Comparison of ENCODE assay signal across 19 cellular contexts in genomic region chr5:6730807-6731206, GRCh38. TPM values are rescaled to one million over a fixed set of nuclear protein-coding genes. Genes with fewer than 3 reads are reported as not detected.
A peak's percentile ranks its signal among the peaks of the same experiment; 100 is the strongest.
DNase-seq lines count a peak whose midpoint lies in the region; ATAC-seq, FAIRE-seq and TF ChIP-seq lines count a peak whose summit lies in the region.
"Had no signal": no experiment of that assay in that cellular context is flagged by ENCODE, and none has a peak within 500 bp of the region (broad histone marks: within the 10 kb centered on the region; RNA-seq: fewer than 3 reads in every experiment).

No MANE protein-coding gene starts in this region.

- no peak for TF ChIP-seq RAD21 in HepG2 (CRISPR knock-in tag; IDR thresholded peaks at IDR 0.05)

- no peak overlapping the region for H3K4me3 Mint-ChIP-seq in stimulated activated naive CD8-positive, alpha-beta T cell treated with anti-CD3 and anti-CD28 coated beads, Interleukin-15, Interleukin-2, amounts not matched to agents 100 ng/mL and 50 ng/mL, for 24 hours
- H3K4me3 Mint-ChIP-seq in stimulated activated naive CD8-positive, alpha-beta T cell treated with anti-CD3 and anti-CD28 coated beads, Interleukin-15, amount 100 ng/mL, for 72 hours, result no peak overlapping the region
- no peak overlapping the region for H3K4me3 Mint-ChIP-seq in WTC11
- H3K4me3 Mint-ChIP-seq: CD8-positive, alpha-beta T cell had no signal

- DNase-seq in stimulated activated naive CD8-positive, alpha-beta T cell treated with anti-CD3 and anti-CD28 coated beads, Interleukin-15, amount 100 ng/mL, for 72 hours, result no peak
- DNase-seq in WTC11 (ENCODE audit: low spot score) (no peak), HepG2 (ENCODE audit: low spot score) (no peak), NCI-H2081 treated with DMSO at 0.1 percent for 48 hours (lab: John Stamatoyannopoulos, UW) (no peak), KG1 (lab: John Stamatoyannopoulos, UW) (no peak), NCI-H526 treated with DMSO at 0.1 percent for 48 hours (lab: John Stamatoyannopoulos, UW) (no peak), NCI-H1105 treated with DMSO at 0.1 percent for 48 hours (lab: John Stamatoyannopoulos, UW) (no peak)
- DNase-seq: activated T-cell treated with anti-CD3 and anti-CD28 coated beads for 4 hours; brain microvascular endothelial cell; CD8-positive, alpha-beta T cell; cortex of kidney; kidney; NCI-H187 treated with DMSO at 0.1 percent for 48 hours; psoas muscle; Right ventricle myocardium superior; stimulated activated CD4-positive, alpha-beta T cell treated with anti-CD3 and anti-CD28 coated beads, Interleukin-4, amount 100 ng/mL, for 24 hours; SW 1271; uterus had no signal

- H3K4me3 ChIP-seq in HepG2 (replicated peaks in 1 of 3; ENCODE audit: insufficient read depth in 1 of 3, low read depth in 2 of 3, low read length in 3 of 3), result no peak overlapping the region
- H3K4me3 ChIP-seq: psoas muscle, uterus had no signal

- H3K27me3 ChIP-seq in HepG2 (ENCODE audit: control insufficient read depth in 1 of 2, insufficient read depth in 2 of 2, low read length in 2 of 2), result no peaks in the 10 kb centered on the region
- H3K27me3 ChIP-seq: brain microvascular endothelial cell, uterus had no signal

- 57% methylated on average over 3 of the region's 3 CpGs for WGBS in HepG2 (ENCODE audit: low lambda C conversion rate)

- CTCF ChIA-PET in WTC11 (lab: Charles Lee) (interaction anchor here (0.7 to 2.7 kb wide), 2 partner anchors 8 to 35 kb away, joined by 3 to 8 read pairs; no protein-coding TSS in a partner anchor), HepG2 (lab: Yijun Ruan, JAX; ENCODE audit: low intra/inter-chr PET ratio, low total read pairs) (no interaction called here)

- peaks cover 92% of the 10 kb centered on the region for H3K4me1 Mint-ChIP-seq in stimulated activated naive CD8-positive, alpha-beta T cell treated with anti-CD3 and anti-CD28 coated beads, Interleukin-15, Interleukin-2, amounts not matched to agents 100 ng/mL and 50 ng/mL, for 24 hours (ENCODE audit: low read depth)
- H3K4me1 Mint-ChIP-seq in stimulated activated naive CD8-positive, alpha-beta T cell treated with anti-CD3 and anti-CD28 coated beads, Interleukin-15, amount 100 ng/mL, for 72 hours, result peaks cover 93% of the 10 kb centered on the region
- H3K4me1 Mint-ChIP-seq in WTC11, result peaks cover 59% of the 10 kb centered on the region

- intact Hi-C loops in HepG2 (cut with micrococcal nuclease; ENCODE audit: unreplicated experiment), result loop anchor here (5.0 kb wide), 1 partner anchor 99 kb away; the partner anchor contains the start of genes NSUN2 and SRD5A1

- TF ChIP-seq EP300 in HepG2 (IDR thresholded peaks at IDR 0.05; ENCODE audit: low read depth in 2 of 2, low read length in 2 of 2), result no peak
- no peak for TF ChIP-seq EP300 in HepG2 (CRISPR knock-in tag; IDR thresholded peaks at IDR 0.05; ENCODE audit: borderline replicate concordance)

- no peak for TF ChIP-seq POLR2A in HepG2 (IDR thresholded peaks at IDR 0.05; ENCODE audit: insufficient read depth in 1 of 2, low read depth in 2 of 2, low read length in 2 of 2)

- no peak overlapping the region for H3K9ac ChIP-seq in HepG2 (ENCODE audit: insufficient read depth, low read depth, low read length)

- peaks cover 41% of the 10 kb centered on the region for H4K20me1 ChIP-seq in HepG2 (ENCODE audit: insufficient read depth, low read length)

- H3K27ac ChIP-seq in HepG2 (ENCODE audit: extremely low read length, insufficient read depth, low read length), result no peak overlapping the region
- H3K27ac ChIP-seq: brain microvascular endothelial cell had no signal

- H3K9me3 Mint-ChIP-seq in stimulated activated naive CD8-positive, alpha-beta T cell treated with anti-CD3 and anti-CD28 coated beads, Interleukin-15, Interleukin-2, amounts not matched to agents 100 ng/mL and 50 ng/mL, for 24 hours, result no peaks in the 10 kb centered on the region
- H3K9me3 Mint-ChIP-seq in stimulated activated naive CD8-positive, alpha-beta T cell treated with anti-CD3 and anti-CD28 coated beads, Interleukin-15, amount 100 ng/mL, for 72 hours, result no peaks in the 10 kb centered on the region
- H3K9me3 Mint-ChIP-seq in WTC11, result no peaks in the 10 kb centered on the region
- H3K9me3 Mint-ChIP-seq: CD8-positive, alpha-beta T cell had no signal

- H3K36me3 Mint-ChIP-seq in stimulated activated naive CD8-positive, alpha-beta T cell treated with anti-CD3 and anti-CD28 coated beads, Interleukin-15, Interleukin-2, amounts not matched to agents 100 ng/mL and 50 ng/mL, for 24 hours (ENCODE audit: low read depth), result peaks cover 38% of the 10 kb centered on the region
- no peaks in the 10 kb centered on the region for H3K36me3 Mint-ChIP-seq in WTC11

- BruUV-seq in HepG2 (replicated peaks; lab: Mats Ljungman, UMichigan), result no TSS peak

- H3K36me3 ChIP-seq in HepG2 (replicated peaks in 1 of 2; ENCODE audit: control insufficient read depth in 1 of 2, insufficient read depth in 2 of 2, low read length in 2 of 2), result peaks cover 13 to 38% of the 10 kb centered on the region in 2 experiments
- H3K36me3 ChIP-seq: brain microvascular endothelial cell, uterus had no signal

- FAIRE-seq in HepG2 (lab: Jason Lieb, UNC), result no peak
- FAIRE-seq: kidney had no signal

- H3K4me1 ChIP-seq in HepG2 (ENCODE audit: insufficient read depth, low read length), result peaks cover 45% of the 10 kb centered on the region

- POLR2A ChIA-PET in WTC11 (lab: Charles Lee), result no interaction called here
- POLR2A ChIA-PET in HepG2 (lab: Yijun Ruan, JAX), result interaction anchor here (1.1 to 1.5 kb wide), 2 partner anchors 12 to 18 kb away, joined by 3 to 7 read pairs; partner anchors contain the start of gene TENT4A

- H3K27ac Mint-ChIP-seq in stimulated activated naive CD8-positive, alpha-beta T cell treated with anti-CD3 and anti-CD28 coated beads, Interleukin-15, Interleukin-2, amounts not matched to agents 100 ng/mL and 50 ng/mL, for 24 hours, result peak overlapping the region; percentile 20
- H3K27ac Mint-ChIP-seq in stimulated activated naive CD8-positive, alpha-beta T cell treated with anti-CD3 and anti-CD28 coated beads, Interleukin-15, amount 100 ng/mL, for 72 hours, result no peak overlapping the region
- H3K27ac Mint-ChIP-seq in WTC11, result 0 out of 2 replicates have a peak overlapping the region, but pooled peaks have one; percentile 2

- ATAC-seq in stimulated activated naive CD8-positive, alpha-beta T cell treated with anti-CD3 and anti-CD28 coated beads, Interleukin-15, amount 100 ng/mL, for 72 hours, result no peak
- ATAC-seq in WTC11, result no peak
- peak; percentile 51 for ATAC-seq in HepG2
- ATAC-seq: CD8-positive, alpha-beta T cell; psoas muscle had no signal

- no peaks in the 10 kb centered on the region for H3K9me3 ChIP-seq in HepG2 (ENCODE audit: low read length)
- H3K9me3 ChIP-seq: psoas muscle, uterus had no signal

- 0 out of 2 replicates have a peak overlapping the region, but pooled peaks have one; percentile 19 for H3K4me2 ChIP-seq in HepG2 (ENCODE audit: low read depth, low read length)

- H3K79me2 ChIP-seq in HepG2 (ENCODE audit: insufficient read depth, low read length), result peaks cover 97% of the 10 kb centered on the region

- H3K27me3 Mint-ChIP-seq in stimulated activated naive CD8-positive, alpha-beta T cell treated with anti-CD3 and anti-CD28 coated beads, Interleukin-15, Interleukin-2, amounts not matched to agents 100 ng/mL and 50 ng/mL, for 24 hours, result no peaks in the 10 kb centered on the region
- H3K27me3 Mint-ChIP-seq in stimulated activated naive CD8-positive, alpha-beta T cell treated with anti-CD3 and anti-CD28 coated beads, Interleukin-15, amount 100 ng/mL, for 72 hours, result no peaks in the 10 kb centered on the region
- H3K27me3 Mint-ChIP-seq in WTC11 (ENCODE audit: low read depth), result no peaks in the 10 kb centered on the region

- in situ Hi-C loops in HepG2 (cut with HindIII; ENCODE audit: extremely low pct_ligation_motif_present, low pct_unique_long_range_greater_than_20kb), result loop anchor here (25.0 kb wide), 1 partner anchor 344 kb away; the partner anchor contains the start of gene MED10

- no peak for TF ChIP-seq CTCF in WTC11 (IDR thresholded peaks at IDR 0.05)
- no peak for TF ChIP-seq CTCF in HepG2 (CRISPR knock-in tag; IDR thresholded peaks at IDR 0.05)

- no peak overlapping the region for H2AFZ ChIP-seq in HepG2 (ENCODE audit: low read length)

TF ChIP-seq in WTC11, 78 proteins besides CTCF, POLR2A, EP300 and RAD21 (continues in another document):
- TF ChIP-seq ZNF416 (CRISPR knock-in tag; IDR thresholded peaks at IDR 0.05) (no peak), ZNF121 (CRISPR knock-in tag; IDR thresholded peaks at IDR 0.05) (no peak), SMAD4 (CRISPR knock-in tag; IDR thresholded peaks at IDR 0.05) (no peak), KAT7 (CRISPR knock-in tag; IDR thresholded peaks at IDR 0.05; ENCODE audit: borderline replicate concordance) (no peak)

TF ChIP-seq in HepG2, 621 proteins besides CTCF, POLR2A, EP300 and RAD21:
- TF ChIP-seq HNRNPUL1 (IDR thresholded peaks at IDR 0.05; ENCODE audit: low read depth, low read length) (peak; percentile 74; the same call in 1 of the 2 replicates), ATF3 (CRISPR knock-in tag; IDR thresholded peaks at IDR 0.05) (no peak)

RNA-seq across cellular contexts. Expression of gene TENT4A, which starts 17.6 kb away (rescaled TPM):
- total RNA-seq in WTC11 (2021), result 28.7 to 29.4 TPM (median 29.2 TPM) in 3 replicates
- 7.7 and 13.3 TPM in 2 replicates for total RNA-seq in HepG2 (2016; rRNA removed; fragmentation: Illumina TruSeq; extraction: Trizol)
- total RNA-seq in HepG2 (2016; cell fraction: cytosol; rRNA removed; fragmentation: Illumina TruSeq; extraction: Trizol; ENCODE audit: low read depth), result 16.7 and 22.2 TPM in 2 replicates
- 6.3 and 11.6 TPM in 2 replicates for total RNA-seq in HepG2 (2016; cell fraction: insoluble cytoplasmic fraction; rRNA removed; fragmentation: Illumina TruSeq; extraction: Trizol)
- total RNA-seq in HepG2 (2016; cell fraction: membrane; rRNA removed; fragmentation: Illumina TruSeq; extraction: Trizol), result 9.3 and 11.2 TPM in 2 replicates
- total RNA-seq in HepG2 (2016; cell fraction: nucleus; rRNA removed; fragmentation: Illumina TruSeq; extraction: Trizol), result 36.2 and 43.2 TPM in 2 replicates
- polyA plus RNA-seq in HepG2 (2011; rRNA removed), result 6.0 and 6.3 TPM in 2 replicates
- 3.2 TPM in 2 replicates for polyA plus RNA-seq in HepG2 (2011; cell fraction: cytosol; rRNA removed)
- polyA plus RNA-seq in HepG2 (2011; cell fraction: nucleus; rRNA removed), result 38.9 and 57.3 TPM in 2 replicates
- polyA plus RNA-seq in HepG2 (2012), result 17.0 and 17.9 TPM in 2 replicates
- 0.76 and 1.1 TPM in 2 replicates for polyA plus RNA-seq in HepG2 (2016; cell fraction: cytosol; fragmentation: Illumina TruSeq; extraction: Trizol; ENCODE audit: low read depth)
- polyA plus RNA-seq in HepG2 (2016; cell fraction: insoluble cytoplasmic fraction; fragmentation: Illumina TruSeq; extraction: Trizol; ENCODE audit: low read depth), result 7.6 and 11.0 TPM in 2 replicates
- polyA plus RNA-seq in HepG2 (2016; cell fraction: membrane; fragmentation: Illumina TruSeq; extraction: Trizol; ENCODE audit: low read depth), result 3.0 TPM in 2 replicates
- polyA plus RNA-seq in HepG2 (2016; cell fraction: nucleus; fragmentation: Illumina TruSeq; extraction: Trizol; ENCODE audit: insufficient read depth, low read depth), result 55.5 and 57.3 TPM in 2 replicates
- polyA minus RNA-seq in HepG2 (2011; rRNA and poly(A)+ RNA removed; ENCODE audit: low replicate concordance), result 15.3 and 47.0 TPM in 2 replicates
- polyA minus RNA-seq in HepG2 (2011; cell fraction: cytosol; rRNA and poly(A)+ RNA removed), result 5.4 and 6.3 TPM in 2 replicates
- 44.4 and 60.9 TPM in 2 replicates for polyA minus RNA-seq in HepG2 (2011; cell fraction: nucleus; rRNA and poly(A)+ RNA removed)

Comparison
In these comparisons a context has a peak if more than half of its experiments do, and no peak if none do; other contexts are left out.
1. H3K27ac Mint-ChIP-seq: peak in stimulated activated naive CD8-positive, alpha-beta T cell treated with anti-CD3 and anti-CD28 coated beads, Interleukin-15, Interleukin-2, amounts not matched to agents 100 ng/mL and 50 ng/mL, for 24 hours (single experiment) and WTC11 (single experiment); none in stimulated activated naive CD8-positive, alpha-beta T cell treated with anti-CD3 and anti-CD28 coated beads, Interleukin-15, amount 100 ng/mL, for 72 hours (0 of 2).